In the genomic region with DNA sequence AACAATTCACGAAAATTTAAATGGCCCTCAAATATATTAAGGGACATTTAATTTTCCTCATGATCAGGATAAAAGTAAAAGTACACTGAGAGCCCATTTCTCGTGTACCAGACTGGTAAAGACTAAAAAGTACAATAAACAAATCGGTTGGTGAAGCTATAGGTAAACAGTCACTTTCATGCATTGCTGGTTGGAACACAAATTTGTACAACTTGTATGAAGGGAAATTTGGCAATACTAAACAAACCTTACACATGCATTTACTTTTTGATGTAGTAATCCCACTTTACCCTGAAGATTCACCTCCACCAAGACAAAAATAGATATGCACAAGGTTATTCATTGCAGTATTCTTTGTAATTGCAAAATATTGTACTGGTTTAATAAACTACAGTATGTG, we compare ENCODE assay signal across 31 cellular contexts.
"Had no signal": no experiment of that assay in that cellular context is flagged by ENCODE, and none has a peak within 500 bp of the region (broad histone marks: within the 10 kb centered on the region; RNA-seq: fewer than 3 reads in every experiment).

No MANE protein-coding gene starts in this region.

- ATAC-seq: natural killer cell; psoas muscle; right cardiac atrium; sciatic nerve; stimulated activated memory B cell treated with anti-CD40 and anti-IgM and Interleukin-4, amounts not matched to agents 10 μg/mL and 1 μg/mL and 100 μg/mL, for 72 hours; stimulated activated naive CD8-positive, alpha-beta T cell treated with anti-CD3 and anti-CD28 coated beads, Interleukin-15, amount 100 ng/mL, for 72 hours; stimulated activated naive CD8-positive, alpha-beta T cell treated with anti-CD3 and anti-CD28 coated beads, Interleukin-15, Interleukin-2, amounts not matched to agents 100 U/mL and 50 U/mL, for 24 hours; upper lobe of right lung had no signal

- H3K79me2 ChIP-seq: parathyroid adenoma had no signal

- H2AFZ ChIP-seq: neural progenitor cell, parathyroid adenoma had no signal

- H3K4me3 Mint-ChIP-seq: natural killer cell; nephron; neural progenitor cell; stimulated activated memory B cell treated with anti-CD40 and anti-IgM and Interleukin-4, amounts not matched to agents 10 μg/mL and 1 μg/mL and 100 μg/mL, for 72 hours; stimulated activated naive CD8-positive, alpha-beta T cell treated with anti-CD3 and anti-CD28 coated beads, Interleukin-15, amount 100 ng/mL, for 72 hours; type B pancreatic cell had no signal

- H3K4me1 ChIP-seq: neural progenitor cell, parathyroid adenoma, psoas muscle, spleen, suprapubic skin, testis, tibial artery, transverse colon, upper lobe of right lung, uterus had no signal

- H3K36me3 ChIP-seq: neural progenitor cell, ovary, spleen, suprapubic skin, tibial artery, transverse colon, upper lobe of right lung, uterus had no signal

- H3K4me3 ChIP-seq: neural progenitor cell, ovary, psoas muscle, skin epidermis, smooth muscle cell, spleen, suprapubic skin, testis, tibial artery, transverse colon, upper lobe of right lung, uterus had no signal

- DNase-seq: natural killer cell; occipital lobe; ovary; posterior cingulate gyrus; psoas muscle; right cardiac atrium; spleen; stimulated activated CD4-positive, alpha-beta T cell treated with anti-CD3 and anti-CD28 coated beads, Interleukin-12 subunit alpha, Interleukin-12 subunit beta, amount 100 ng/mL, for 4 hours; stimulated activated CD4-positive, alpha-beta T cell treated with anti-CD3 and anti-CD28 coated beads, Interleukin-1b, Interleukin-23, amount 100 ng/mL, for 48 hours; stimulated activated CD4-positive, alpha-beta T cell treated with anti-CD3 and anti-CD28 coated beads, Interleukin-4, amount 100 ng/mL, for 1 hour; stimulated activated CD4-positive, alpha-beta T cell treated with anti-CD3 and anti-CD28 coated beads, Interleukin-4, amount 100 ng/mL, for 4 hours; stimulated activated CD8-positive, alpha-beta memory T cell treated with anti-CD3 and anti-CD28 coated beads, Interleukin-4, amount 100 ng/mL, for 48 hours; stimulated activated naive CD4-positive, alpha-beta T cell; stimulated activated naive CD8-positive, alpha-beta T cell treated with anti-CD3 and anti-CD28 coated beads, Interleukin-15, amount 100 ng/mL, for 72 hours; stimulated activated naive CD8-positive, alpha-beta T cell treated with anti-CD3 and anti-CD28 coated beads, Interleukin-15, Interleukin-2, amounts not matched to agents 100 U/mL and 50 U/mL, for 24 hours; substantia nigra; testis; tibial artery; transverse colon; upper lobe of right lung; uterus had no signal

- H3K4me1 Mint-ChIP-seq: natural killer cell; nephron; neural progenitor cell; stimulated activated memory B cell treated with anti-CD40 and anti-IgM and Interleukin-4, amounts not matched to agents 10 μg/mL and 1 μg/mL and 100 μg/mL, for 72 hours; stimulated activated naive CD8-positive, alpha-beta T cell treated with anti-CD3 and anti-CD28 coated beads, Interleukin-15, amount 100 ng/mL, for 72 hours had no signal

- H3K27ac ChIP-seq: neural progenitor cell, ovary, parathyroid adenoma, psoas muscle, skin epidermis, spleen, suprapubic skin, testis, tibial artery, transverse colon, upper lobe of right lung, uterus had no signal

- H3K9me3 Mint-ChIP-seq: natural killer cell; nephron; neural progenitor cell; stimulated activated memory B cell treated with anti-CD40 and anti-IgM and Interleukin-4, amounts not matched to agents 10 μg/mL and 1 μg/mL and 100 μg/mL, for 72 hours; stimulated activated naive CD8-positive, alpha-beta T cell treated with anti-CD3 and anti-CD28 coated beads, Interleukin-15, amount 100 ng/mL, for 72 hours; type B pancreatic cell had no signal

- H3K27me3 Mint-ChIP-seq: progenitor cell of endocrine pancreas; stimulated activated memory B cell treated with anti-CD40 and anti-IgM and Interleukin-4, amounts not matched to agents 10 μg/mL and 1 μg/mL and 100 μg/mL, for 72 hours; stimulated activated naive CD8-positive, alpha-beta T cell treated with anti-CD3 and anti-CD28 coated beads, Interleukin-15, amount 100 ng/mL, for 72 hours; type B pancreatic cell had no signal

- H3K27ac Mint-ChIP-seq: natural killer cell; nephron; neural progenitor cell; progenitor cell of endocrine pancreas; stimulated activated memory B cell treated with anti-CD40 and anti-IgM and Interleukin-4, amounts not matched to agents 10 μg/mL and 1 μg/mL and 100 μg/mL, for 72 hours; stimulated activated naive CD8-positive, alpha-beta T cell treated with anti-CD3 and anti-CD28 coated beads, Interleukin-15, amount 100 ng/mL, for 72 hours; type B pancreatic cell had no signal

- H3K27me3 ChIP-seq: neural progenitor cell, ovary, spleen, suprapubic skin, testis, tibial artery, transverse colon, upper lobe of right lung, uterus had no signal

- H3K36me3 Mint-ChIP-seq: natural killer cell; neural progenitor cell; stimulated activated memory B cell treated with anti-CD40 and anti-IgM and Interleukin-4, amounts not matched to agents 10 μg/mL and 1 μg/mL and 100 μg/mL, for 72 hours; type B pancreatic cell had no signal

- H3K9me3 ChIP-seq: ovary, psoas muscle, spleen, suprapubic skin, testis, tibial artery, transverse colon, upper lobe of right lung, uterus had no signal

- H3K4me2 ChIP-seq: neural progenitor cell, smooth muscle cell had no signal

- H3K9ac ChIP-seq: neural progenitor cell, parathyroid adenoma had no signal
